ENCODE assay signal across 21 cellular contexts in the genomic region with DNA sequence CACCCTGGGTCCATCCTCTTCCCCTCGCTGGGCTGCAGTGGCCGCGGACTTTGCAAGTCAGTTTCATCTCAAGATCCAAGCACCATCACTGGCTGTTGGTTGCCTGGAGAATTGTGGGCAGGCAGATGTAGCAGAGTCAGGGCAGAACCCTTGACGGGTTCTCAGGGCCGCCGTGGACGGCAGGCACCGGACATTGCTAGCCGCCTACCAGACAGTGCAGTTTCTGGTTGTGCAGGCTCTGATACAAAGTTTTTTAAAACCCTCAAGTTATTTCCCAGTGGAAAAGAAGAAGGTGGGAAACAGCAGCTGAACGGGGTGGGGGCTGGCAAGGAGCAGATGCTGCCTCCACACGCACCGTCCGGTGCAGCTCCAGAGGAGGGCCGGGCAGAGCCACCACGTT. TPM values are rescaled to one million over a fixed set of nuclear protein-coding genes. Genes with fewer than 3 reads are reported as not detected.
A peak's percentile ranks its signal among the peaks of the same experiment; 100 is the strongest.
DNase-seq lines count a peak whose midpoint lies in the region; ATAC-seq and TF ChIP-seq lines count a peak whose summit lies in the region.
"Had no signal": no experiment of that assay in that cellular context is flagged by ENCODE, and none has a peak within 500 bp of the region (broad histone marks: within the 10 kb centered on the region; RNA-seq: fewer than 3 reads in every experiment).

No MANE protein-coding gene starts in this region.

- H3K4me3 ChIP-seq in BE2C (ENCODE audit: low read depth, low read length) (peak overlapping the region; percentile 98), WERI-Rb-1 (ENCODE audit: low read depth, low read length) (no peak overlapping the region), left lung (no peak overlapping the region)
- H3K4me3 ChIP-seq in BLaER1 treated with 17β-estradiol and CSF1 and Interleukin-3, amounts not matched to agents 10 nM and 100 nM: no peak overlapping the region
- H3K4me3 ChIP-seq: neural progenitor cell, prostate gland had no signal

- H3K27me3 ChIP-seq in BE2C: no peaks in the 10 kb centered on the region
- H3K27me3 ChIP-seq in BLaER1 treated with 17β-estradiol and CSF1 and Interleukin-3, amounts not matched to agents 10 nM and 100 nM: no peaks in the 10 kb centered on the region
- H3K27me3 ChIP-seq in WERI-Rb-1 (ENCODE audit: insufficient read depth, low read depth, severe bottlenecking): no peaks in the 10 kb centered on the region
- H3K27me3 ChIP-seq in left lung: no peaks in the 10 kb centered on the region
- H3K27me3 ChIP-seq: neural progenitor cell had no signal

- H3K4me2 ChIP-seq in BLaER1 treated with 17β-estradiol and CSF1 and Interleukin-3, amounts not matched to agents 10 nM and 100 nM: peak overlapping the region in 8 of 11 experiments; percentile 85 to 99 (median 94); a peak in 9 of 22 replicates
- H3K4me2 ChIP-seq: neural progenitor cell had no signal

- peaks cover 72 to 81% (median 75%) of the 10 kb centered on the region in 11 experiments for H4K20me1 ChIP-seq in BLaER1 treated with 17β-estradiol and CSF1 and Interleukin-3, amounts not matched to agents 10 nM and 100 nM

- H3K9me3 ChIP-seq in BE2C (no peaks in the 10 kb centered on the region), WERI-Rb-1 (ENCODE audit: severe bottlenecking) (no peaks in the 10 kb centered on the region), left lung (no peaks in the 10 kb centered on the region)
- no peaks in the 10 kb centered on the region for H3K9me3 ChIP-seq in BLaER1 treated with 17β-estradiol and CSF1 and Interleukin-3, amounts not matched to agents 10 nM and 100 nM (replicated peaks in 1 of 11)
- H3K9me3 ChIP-seq: prostate gland had no signal

- TF ChIP-seq CTCF in BE2C (IDR thresholded peaks at IDR 0.05; ENCODE audit: low read depth, low read length) (no peak), WERI-Rb-1 (IDR thresholded peaks at IDR 0.05; ENCODE audit: low read depth, low read length) (no peak), left lung (IDR thresholded peaks at IDR 0.05) (no peak)

- H3K36me3 Mint-ChIP-seq in memory B cell: peaks cover 3% of the 10 kb centered on the region
- H3K36me3 Mint-ChIP-seq: neural progenitor cell had no signal

- no peaks in the 10 kb centered on the region; the same call in 1 of the 2 replicates for H3K36me3 ChIP-seq in BE2C
- H3K36me3 ChIP-seq in BLaER1 treated with 17β-estradiol and CSF1 and Interleukin-3, amounts not matched to agents 10 nM and 100 nM: peaks cover 5 to 51% (median 27%) of the 10 kb centered on the region in 11 experiments; a peak in 18 of 22 replicates
- peaks cover 18% of the 10 kb centered on the region for H3K36me3 ChIP-seq in WERI-Rb-1
- H3K36me3 ChIP-seq in left lung: peaks cover 0 to 11% of the 10 kb centered on the region in 2 donors
- H3K36me3 ChIP-seq: neural progenitor cell, prostate gland had no signal

- H3K9me3 Mint-ChIP-seq in memory B cell: no peaks in the 10 kb centered on the region
- H3K9me3 Mint-ChIP-seq: activated T-helper 2 cell treated with anti-CD3 and anti-CD28 coated beads, Interferon-gamma antibody, Interleukin-2, Interleukin-4, amounts not matched to agents 10 μg/mL and 5 μg/mL and 100 μg/mL, durations not matched to agents 14 hours and 24 hours and 36 hours; dendritic cell treated with granulocyte-macrophage colony-stimulating factor and Interleukin-4, amounts not matched to agents 40 ng/mL and 50 ng/mL, for 4 days; neural progenitor cell; stimulated activated naive CD8-positive, alpha-beta T cell treated with anti-CD3 and anti-CD28 coated beads, Interleukin-15, amount 100 ng/mL, for 72 hours had no signal

- ATAC-seq in memory B cell (ENCODE audit: low read depth): no peak
- no peak for ATAC-seq in left lung
- ATAC-seq: activated CD8-positive, alpha-beta memory T cell treated with anti-CD3 and anti-CD28 coated beads, Interleukin-2, amount 10 ng/mL, durations not matched to agents 7 days and 5 days; stimulated activated naive CD8-positive, alpha-beta T cell treated with anti-CD3 and anti-CD28 coated beads, Interleukin-15, amount 100 ng/mL, for 72 hours had no signal

- H3K27ac Mint-ChIP-seq in memory B cell: peak overlapping the region; percentile 67
- H3K27ac Mint-ChIP-seq: activated CD8-positive, alpha-beta memory T cell treated with anti-CD3 and anti-CD28 coated beads, Interleukin-2, amount 10 ng/mL, durations not matched to agents 7 days and 5 days; dendritic cell treated with granulocyte-macrophage colony-stimulating factor and Interleukin-4, amounts not matched to agents 40 ng/mL and 50 ng/mL, for 4 days; neural progenitor cell; stimulated activated naive CD8-positive, alpha-beta T cell treated with anti-CD3 and anti-CD28 coated beads, Interleukin-15, amount 100 ng/mL, for 72 hours had no signal

- H3K27ac ChIP-seq in BLaER1 treated with 17β-estradiol and CSF1 and Interleukin-3, amounts not matched to agents 10 nM and 100 nM: 0 out of 22 replicates have a peak overlapping the region, but pooled peaks of 1 of the 11 experiments have one; percentile 9
- H3K27ac ChIP-seq in WERI-Rb-1: peak overlapping the region; percentile 55
- no peak overlapping the region for H3K27ac ChIP-seq in left lung
- H3K27ac ChIP-seq: neural progenitor cell, prostate gland had no signal

- H3K4me1 ChIP-seq in BE2C: peaks cover 8% of the 10 kb centered on the region
- H3K4me1 ChIP-seq in BLaER1 treated with 17β-estradiol and CSF1 and Interleukin-3, amounts not matched to agents 10 nM and 100 nM: peaks cover 66 to 83% (median 76%) of the 10 kb centered on the region in 10 experiments
- H3K4me1 ChIP-seq in left lung: peaks cover 15 to 52% of the 10 kb centered on the region in 2 donors

- no peak overlapping the region for H3K4me3 Mint-ChIP-seq in memory B cell
- H3K4me3 Mint-ChIP-seq: activated CD8-positive, alpha-beta memory T cell treated with anti-CD3 and anti-CD28 coated beads, Interleukin-2, amount 10 ng/mL, durations not matched to agents 7 days and 5 days; dendritic cell treated with granulocyte-macrophage colony-stimulating factor and Interleukin-4, amounts not matched to agents 40 ng/mL and 50 ng/mL, for 4 days had no signal

- intact Hi-C loops in left lung (cut with DNase I): no loop called here

- H3K4me1 Mint-ChIP-seq in memory B cell: peaks cover 21% of the 10 kb centered on the region

- peak overlapping the region in 8 of 11 experiments; percentile 6 to 96 (median 88); a peak in 13 of 22 replicates for H3K9ac ChIP-seq in BLaER1 treated with 17β-estradiol and CSF1 and Interleukin-3, amounts not matched to agents 10 nM and 100 nM
- H3K9ac ChIP-seq: neural progenitor cell had no signal

- DNase-seq in BE2C: no peak
- no peak for DNase-seq in WERI-Rb-1
- DNase-seq in memory B cell (ENCODE audit: low spot score in 2 of 2): no peak
- DNase-seq in NCI-H146 (lab: John Stamatoyannopoulos, UW): no peak
- no peak for DNase-seq in activated CD4-positive, alpha-beta T cell treated with anti-CD3 and anti-CD28 coated beads, Interleukin-2, amount 50 U/mL, for 1 hour
- DNase-seq in left lung: no peak
- no peak for DNase-seq in foreskin melanocyte
- DNase-seq: activated CD4-positive, alpha-beta T cell treated with anti-CD3 and anti-CD28 coated beads for 48 hours; Kasumi-1; NCI-H1092; NCI-H1930; NCI-H446; stimulated activated CD4-positive, alpha-beta T cell treated with anti-CD3 and anti-CD28 coated beads, Interleukin-2, amount 100 ng/mL, for 48 hours; stimulated activated naive CD8-positive, alpha-beta T cell treated with anti-CD3 and anti-CD28 coated beads, Interleukin-15, amount 100 ng/mL, for 72 hours; T-helper 1 cell had no signal

- no peaks in the 10 kb centered on the region for H3K27me3 Mint-ChIP-seq in memory B cell
- H3K27me3 Mint-ChIP-seq: activated CD8-positive, alpha-beta memory T cell treated with anti-CD3 and anti-CD28 coated beads, Interleukin-2, amount 10 ng/mL, durations not matched to agents 7 days and 5 days; dendritic cell treated with granulocyte-macrophage colony-stimulating factor and Interleukin-4, amounts not matched to agents 40 ng/mL and 50 ng/mL, for 4 days; stimulated activated naive CD8-positive, alpha-beta T cell treated with anti-CD3 and anti-CD28 coated beads, Interleukin-15, amount 100 ng/mL, for 72 hours had no signal

RNA-seq across cellular contexts. Expression of gene MAPK8IP3, which starts 3.4 kb away (rescaled TPM):
- polyA plus RNA-seq in BE2C (2012; ENCODE audit: insufficient read depth, insufficient read length, low read depth): 156 TPM
- 10 to 100 TPM; 51.7 to 66.0 TPM for total RNA-seq in left lung

RNA-seq across cellular contexts. Expression of gene JPT2, which starts 31.3 kb away (rescaled TPM):
- polyA plus RNA-seq in BE2C (2012; ENCODE audit: insufficient read depth, insufficient read length, low read depth): 57.5 TPM
- total RNA-seq in left lung: 10 to 100 TPM; 72.2 to 72.3 TPM
